ENCODE assay signal across 30 cellular contexts in genomic region chr13:93344048-93344447, GRCh38.
"Had no signal": no experiment of that assay in that cellular context is flagged by ENCODE, and none has a peak within 500 bp of the region (broad histone marks: within the 10 kb centered on the region; RNA-seq: fewer than 3 reads in every experiment).

No MANE protein-coding gene starts in this region.

- H3K4me1 Mint-ChIP-seq: activated naive CD8-positive, alpha-beta T cell treated with anti-CD3 and anti-CD28 coated beads for 36 hours; naive B cell; stimulated activated effector memory CD8-positive, alpha-beta T cell treated with anti-CD3 and anti-CD28 coated beads, Interleukin-12 subunit alpha, Interleukin-12 subunit beta, amount 100 ng/mL, for 72 hours had no signal

- H3K36me3 ChIP-seq: adrenal gland, cardiac muscle cell, colonic mucosa, gastrocnemius medialis, left ventricle myocardium inferior, pancreas, prostate gland, sigmoid colon, uterus had no signal

- H3K9me3 Mint-ChIP-seq: stimulated activated effector memory CD8-positive, alpha-beta T cell treated with anti-CD3 and anti-CD28 coated beads, Interleukin-12 subunit alpha, Interleukin-12 subunit beta, amount 100 ng/mL, for 72 hours had no signal

- H3K36me3 Mint-ChIP-seq: activated naive CD8-positive, alpha-beta T cell treated with anti-CD3 and anti-CD28 coated beads for 36 hours; naive B cell; stimulated activated effector memory CD8-positive, alpha-beta T cell treated with anti-CD3 and anti-CD28 coated beads, Interleukin-12 subunit alpha, Interleukin-12 subunit beta, amount 100 ng/mL, for 72 hours had no signal

- H3K4me3 ChIP-seq: adrenal gland, body of pancreas, cardiac muscle cell, colonic mucosa, dorsolateral prefrontal cortex, gastrocnemius medialis, left ventricle myocardium inferior, pancreas, prostate gland, sigmoid colon, uterus had no signal

- H3K27ac ChIP-seq: adrenal gland, body of pancreas, cardiac muscle cell, colonic mucosa, dorsolateral prefrontal cortex, gastrocnemius medialis, left ventricle myocardium inferior, pancreas, prostate gland, sigmoid colon, uterus had no signal

- H3K27me3 Mint-ChIP-seq: activated naive CD8-positive, alpha-beta T cell treated with anti-CD3 and anti-CD28 coated beads for 36 hours; naive B cell; type B pancreatic cell had no signal

- H3K9me3 ChIP-seq: adrenal gland, body of pancreas, colonic mucosa, gastrocnemius medialis, pancreas, prostate gland, sigmoid colon, uterus had no signal

- H3K4me3 Mint-ChIP-seq: activated naive CD4-positive, alpha-beta T cell treated with anti-CD3 and anti-CD28 coated beads for 36 hours; activated naive CD8-positive, alpha-beta T cell treated with anti-CD3 and anti-CD28 coated beads for 36 hours; naive B cell; stimulated activated effector memory CD8-positive, alpha-beta T cell treated with anti-CD3 and anti-CD28 coated beads, Interleukin-12 subunit alpha, Interleukin-12 subunit beta, amount 100 ng/mL, for 72 hours; stimulated activated naive CD8-positive, alpha-beta T cell treated with anti-CD3 and anti-CD28 coated beads, Interleukin-15, Interleukin-2, amounts not matched to agents 100 ng/mL and 50 ng/mL, for 24 hours; T-helper 2 cell treated with Interferon-gamma antibody and Interleukin-4, amounts not matched to agents 5 μg/mL and 100 μg/mL, for 36 hours; type B pancreatic cell had no signal

- ATAC-seq: body of pancreas; gastrocnemius medialis; pancreas; stimulated activated effector memory CD8-positive, alpha-beta T cell treated with anti-CD3 and anti-CD28 coated beads, Interleukin-12 subunit alpha, Interleukin-12 subunit beta, amount 100 ng/mL, for 72 hours had no signal

- DNase-seq: activated CD4-positive, alpha-beta T cell treated with anti-CD3 and anti-CD28 coated beads for 4 hours; activated CD4-positive, alpha-beta T cell treated with anti-CD3 and anti-CD28 coated beads, Interleukin-2, amount 50 U/mL, for 4 hours; activated effector memory CD4-positive, alpha-beta T cell treated with Interleukin-2 at 50 U/mL for 16 hours; activated naive CD4-positive, alpha-beta T cell treated with anti-CD3 and anti-CD28 coated beads for 36 hours; activated naive CD8-positive, alpha-beta T cell treated with anti-CD3 and anti-CD28 coated beads for 36 hours; adrenal gland; aorta; body of pancreas; cerebellar nuclear complex; colonic mucosa; dorsolateral prefrontal cortex; effector memory CD4-positive, alpha-beta T cell; erythroblast; gastrocnemius medialis; glutamatergic neuron; left ventricle myocardium inferior; naive B cell; nucleus accumbens; pancreas; sigmoid colon; small intestine; stimulated activated CD4-positive, alpha-beta T cell treated with anti-CD3 and anti-CD28 coated beads, Interleukin-4, amount 100 ng/mL, for 24 hours; substantia nigra; uterus had no signal

- H3K27me3 ChIP-seq: adrenal gland, body of pancreas, cardiac muscle cell, colonic mucosa, dorsolateral prefrontal cortex, gastrocnemius medialis, pancreas, sigmoid colon, uterus had no signal

- H3K27ac Mint-ChIP-seq: activated naive CD4-positive, alpha-beta T cell treated with anti-CD3 and anti-CD28 coated beads for 36 hours; activated naive CD8-positive, alpha-beta T cell treated with anti-CD3 and anti-CD28 coated beads for 36 hours; naive B cell; stimulated activated effector memory CD8-positive, alpha-beta T cell treated with anti-CD3 and anti-CD28 coated beads, Interleukin-12 subunit alpha, Interleukin-12 subunit beta, amount 100 ng/mL, for 72 hours; stimulated activated naive CD8-positive, alpha-beta T cell treated with anti-CD3 and anti-CD28 coated beads, Interleukin-15, Interleukin-2, amounts not matched to agents 100 ng/mL and 50 ng/mL, for 24 hours; T-helper 2 cell treated with Interferon-gamma antibody and Interleukin-4, amounts not matched to agents 5 μg/mL and 100 μg/mL, for 36 hours; type B pancreatic cell had no signal
